In the genomic region with DNA sequence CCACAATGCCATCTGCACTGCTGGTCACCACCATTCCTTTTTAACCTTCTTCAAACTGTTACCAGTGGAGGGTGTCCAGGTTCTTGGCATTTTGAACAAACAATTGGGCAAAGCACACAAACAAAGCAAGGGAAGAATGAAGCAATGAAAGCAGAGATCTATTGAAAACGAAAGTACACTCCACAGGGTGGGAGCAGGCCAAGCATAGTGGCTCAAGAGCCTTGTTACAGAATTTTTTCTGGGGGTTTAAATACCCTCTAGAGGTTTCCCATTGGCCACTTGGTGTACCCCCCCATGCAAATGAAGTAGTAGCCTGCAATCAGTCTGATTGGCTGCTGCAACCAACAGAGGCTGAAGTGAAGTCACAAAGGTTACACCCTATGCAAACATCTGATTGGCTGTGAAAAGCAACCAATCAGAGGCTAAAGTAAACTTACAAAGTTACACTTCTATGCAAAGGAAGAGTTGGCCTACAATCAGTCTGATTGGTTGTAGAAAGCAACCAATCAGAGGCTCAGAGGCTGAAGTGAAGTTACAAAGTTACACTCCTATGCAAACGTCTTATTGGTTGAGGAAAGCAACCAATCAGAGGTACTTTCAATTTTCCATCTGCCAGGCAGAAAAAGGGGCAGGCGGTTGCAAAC, we compare ENCODE assay signal across 2 cellular contexts.
TF ChIP-seq lines count a peak whose summit lies in the region.

No MANE protein-coding gene starts in this region.

TF ChIP-seq in SK-N-SH treated with all-trans-retinoic acid at 6 μM for 48 hours, 23 proteins besides CTCF, POLR2A, EP300 and RAD21 (continued from another document):
- TF ChIP-seq, protein P1, sequence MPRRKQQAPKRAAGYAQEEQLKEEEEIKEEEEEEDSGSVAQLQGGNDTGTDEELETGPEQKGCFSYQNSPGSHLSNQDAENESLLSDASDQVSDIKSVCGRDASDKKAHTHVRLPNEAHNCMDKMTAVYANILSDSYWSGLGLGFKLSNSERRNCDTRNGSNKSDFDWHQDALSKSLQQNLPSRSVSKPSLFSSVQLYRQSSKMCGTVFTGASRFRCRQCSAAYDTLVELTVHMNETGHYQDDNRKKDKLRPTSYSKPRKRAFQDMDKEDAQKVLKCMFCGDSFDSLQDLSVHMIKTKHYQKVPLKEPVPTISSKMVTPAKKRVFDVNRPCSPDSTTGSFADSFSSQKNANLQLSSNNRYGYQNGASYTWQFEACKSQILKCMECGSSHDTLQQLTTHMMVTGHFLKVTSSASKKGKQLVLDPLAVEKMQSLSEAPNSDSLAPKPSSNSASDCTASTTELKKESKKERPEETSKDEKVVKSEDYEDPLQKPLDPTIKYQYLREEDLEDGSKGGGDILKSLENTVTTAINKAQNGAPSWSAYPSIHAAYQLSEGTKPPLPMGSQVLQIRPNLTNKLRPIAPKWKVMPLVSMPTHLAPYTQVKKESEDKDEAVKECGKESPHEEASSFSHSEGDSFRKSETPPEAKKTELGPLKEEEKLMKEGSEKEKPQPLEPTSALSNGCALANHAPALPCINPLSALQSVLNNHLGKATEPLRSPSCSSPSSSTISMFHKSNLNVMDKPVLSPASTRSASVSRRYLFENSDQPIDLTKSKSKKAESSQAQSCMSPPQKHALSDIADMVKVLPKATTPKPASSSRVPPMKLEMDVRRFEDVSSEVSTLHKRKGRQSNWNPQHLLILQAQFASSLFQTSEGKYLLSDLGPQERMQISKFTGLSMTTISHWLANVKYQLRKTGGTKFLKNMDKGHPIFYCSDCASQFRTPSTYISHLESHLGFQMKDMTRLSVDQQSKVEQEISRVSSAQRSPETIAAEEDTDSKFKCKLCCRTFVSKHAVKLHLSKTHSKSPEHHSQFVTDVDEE (CRISPR knock-in tag; IDR thresholded peaks at IDR 0.05) = no peak
- TF ChIP-seq GLIS3 (CRISPR knock-in tag; IDR thresholded peaks at IDR 0.05) (no peak), ZNF8 (CRISPR knock-in tag; IDR thresholded peaks at IDR 0.05) (no peak), ISL1 (CRISPR knock-in tag; IDR thresholded peaks at IDR 0.05) (no peak), PPARA (CRISPR knock-in tag; IDR thresholded peaks at IDR 0.05; ENCODE audit: borderline replicate concordance) (no peak), ZFP3 (CRISPR knock-in tag; IDR thresholded peaks at IDR 0.05) (no peak), OSR1 (CRISPR knock-in tag; IDR thresholded peaks at IDR 0.05) (no peak)
TF ChIP-seq in SK-N-SH treated with all-trans-retinoic acid at 6 μM for 48 hours: peak in this region for 0.

TF ChIP-seq in SK-N-SH, 30 proteins besides CTCF, POLR2A, EP300 and RAD21 (continued from another document):
- TF ChIP-seq ELF1 (IDR thresholded peaks at IDR 0.05) = no peak
- TF ChIP-seq YY1 (IDR thresholded peaks at IDR 0.05; ENCODE audit: low read depth) = no peak
- TF ChIP-seq NRF1 (IDR thresholded peaks at IDR 0.05; ENCODE audit: low read depth, low read length) = no peak
- no peak for TF ChIP-seq TCF12 (IDR thresholded peaks at IDR 0.05)
- TF ChIP-seq, protein P2, sequence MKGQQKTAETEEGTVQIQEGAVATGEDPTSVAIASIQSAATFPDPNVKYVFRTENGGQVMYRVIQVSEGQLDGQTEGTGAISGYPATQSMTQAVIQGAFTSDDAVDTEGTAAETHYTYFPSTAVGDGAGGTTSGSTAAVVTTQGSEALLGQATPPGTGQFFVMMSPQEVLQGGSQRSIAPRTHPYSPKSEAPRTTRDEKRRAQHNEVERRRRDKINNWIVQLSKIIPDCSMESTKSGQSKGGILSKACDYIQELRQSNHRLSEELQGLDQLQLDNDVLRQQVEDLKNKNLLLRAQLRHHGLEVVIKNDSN (IDR thresholded peaks at IDR 0.05; ENCODE audit: borderline replicate concordance, low read depth) = no peak
- TF ChIP-seq MEF2A (IDR thresholded peaks at IDR 0.05; ENCODE audit: borderline replicate concordance, low read depth) = no peak
